In the genomic region with DNA sequence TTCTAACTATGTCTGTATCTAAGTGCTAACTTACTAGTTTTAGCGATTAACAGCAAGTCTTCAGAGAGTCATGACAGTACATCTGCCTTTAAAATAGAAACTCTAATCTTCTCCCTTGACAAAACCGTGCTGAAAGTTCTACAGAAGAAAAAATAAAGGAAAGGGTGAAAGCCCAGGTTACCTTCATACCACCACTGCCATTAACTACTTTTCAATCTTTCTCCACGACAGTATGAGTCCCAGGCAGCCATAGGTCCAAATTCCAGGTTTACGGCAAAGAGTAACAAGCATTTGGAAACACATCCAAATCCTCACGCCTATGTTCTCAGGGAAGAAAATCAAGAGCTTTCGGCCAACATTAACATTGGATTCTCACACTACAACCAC, we compare ENCODE assay signal across 9 cellular contexts. TPM values are rescaled to one million over a fixed set of nuclear protein-coding genes. Genes with fewer than 3 reads are reported as not detected.
A peak's percentile ranks its signal among the peaks of the same experiment; 100 is the strongest.
DNase-seq lines count a peak whose midpoint lies in the region; ATAC-seq and TF ChIP-seq lines count a peak whose summit lies in the region.
"Had no signal": no experiment of that assay in that cellular context is flagged by ENCODE, and none has a peak within 500 bp of the region (broad histone marks: within the 10 kb centered on the region; RNA-seq: fewer than 3 reads in every experiment).

No MANE protein-coding gene starts in this region.

- DNase-seq in right atrium auricular region (ENCODE audit: low spot score) (no peak), Right ventricle myocardium superior (no peak), astrocyte of the spinal cord (ENCODE audit: low read depth, low spot score) (peak; percentile 2), mesenchymal stem cell (no peak), NCI-H2081 treated with DMSO at 0.1 percent for 48 hours (lab: John Stamatoyannopoulos, UW) (no peak), occipital lobe (lab: John Stamatoyannopoulos, UW) (no peak)

- H2AFZ ChIP-seq in mesenchymal stem cell (ENCODE audit: low read depth, low read length): no peak overlapping the region

- H3K79me1 ChIP-seq in mesenchymal stem cell (replicated peaks; ENCODE audit: low read length, poor library complexity, severe bottlenecking): no peaks in the 10 kb centered on the region

- no peaks in the 10 kb centered on the region for H3K36me3 ChIP-seq in right atrium auricular region
- H3K36me3 ChIP-seq in mesenchymal stem cell (ENCODE audit: control insufficient read depth in 1 of 2, insufficient read depth in 2 of 2, low read depth in 1 of 2, low read length in 2 of 2): peaks cover under 1 to 23% of the 10 kb centered on the region in 2 experiments

- no peak for ATAC-seq in Right ventricle myocardium superior (ENCODE audit: poor library complexity)
- no peak for ATAC-seq in HG02938 (IDR thresholded peaks at IDR 0.05; ENCODE audit: unreplicated experiment)
- no peak for ATAC-seq in HG02678 (IDR thresholded peaks at IDR 0.05; ENCODE audit: unreplicated experiment)

- TF ChIP-seq CTCF in right atrium auricular region (IDR thresholded peaks at IDR 0.05): no peak
- no peak for TF ChIP-seq CTCF in astrocyte of the spinal cord (IDR thresholded peaks at IDR 0.05; ENCODE audit: low read depth, low read length)

- no peak overlapping the region for H2BK15ac ChIP-seq in mesenchymal stem cell (ENCODE audit: low read depth, poor library complexity, severe bottlenecking)

- peak overlapping the region; percentile 68 for H4K91ac ChIP-seq in mesenchymal stem cell (ENCODE audit: low read length)

- no peak overlapping the region for H2BK12ac ChIP-seq in mesenchymal stem cell (ENCODE audit: low read length in 2 of 2)

- H2BK5ac ChIP-seq in mesenchymal stem cell (ENCODE audit: low read depth, low read length, poor library complexity, severe bottlenecking): no peak overlapping the region

- peak overlapping the region; percentile 13 to 95 for H3K4ac ChIP-seq in mesenchymal stem cell (ENCODE audit: low read depth in 1 of 2, low read length in 2 of 2)

- H3K4me2 ChIP-seq in mesenchymal stem cell (ENCODE audit: low read length, poor library complexity, severe bottlenecking): peak overlapping the region; percentile 29

- peak overlapping the region in 1 of 2 experiments; percentile 48 for H3K14ac ChIP-seq in mesenchymal stem cell (ENCODE audit: low read length in 2 of 2)

- H3K4me3 ChIP-seq in right atrium auricular region (peak overlapping the region; percentile 51 to 56), astrocyte of the spinal cord (ENCODE audit: low read depth, low read length) (peak overlapping the region; percentile 74), mesenchymal stem cell (ENCODE audit: insufficient read depth in 1 of 2, low read depth in 1 of 2, low read length in 2 of 2) (peak overlapping the region; percentile 61 to 85)

- 0% methylated on average over 5 of the region's 6 CpGs for WGBS in mesenchymal stem cell

- in situ Hi-C loops in astrocyte of the spinal cord (cut with HindIII; ENCODE audit: low sequenced_read_pairs): no loop called here

- no peaks in the 10 kb centered on the region for H3K27me3 ChIP-seq in right atrium auricular region
- H3K27me3 ChIP-seq in mesenchymal stem cell (ENCODE audit: control insufficient read depth in 1 of 2, insufficient read depth in 1 of 2, low read length in 2 of 2): no peaks in the 10 kb centered on the region

- H2BK120ac ChIP-seq in mesenchymal stem cell (ENCODE audit: low read depth, low read length): no peak overlapping the region

- H3K27ac ChIP-seq in right atrium auricular region (peak overlapping the region; percentile 84 to 86), mesenchymal stem cell (ENCODE audit: low read length, poor library complexity, severe bottlenecking) (peak overlapping the region; percentile 98)

- peak overlapping the region; percentile 79 to 93 for H3K18ac ChIP-seq in mesenchymal stem cell (ENCODE audit: low read depth in 1 of 2, low read length in 2 of 2)

- H3K9me3 ChIP-seq in right atrium auricular region: no peaks in the 10 kb centered on the region
- peaks cover 8% of the 10 kb centered on the region for H3K9me3 ChIP-seq in mesenchymal stem cell (ENCODE audit: control insufficient read depth, low read length)

- H3K4me1 ChIP-seq in right atrium auricular region (peaks cover 0 to 11% of the 10 kb centered on the region in 2 donors), mesenchymal stem cell (ENCODE audit: control insufficient read depth, insufficient read depth, low read depth, low read length) (no peaks in the 10 kb centered on the region)

- peak overlapping the region; percentile 93 for H3K9ac ChIP-seq in mesenchymal stem cell (ENCODE audit: low read length)

- peak overlapping the region; percentile 77 for H4K8ac ChIP-seq in mesenchymal stem cell (ENCODE audit: low read length)

- intact Hi-C loops in Right ventricle myocardium superior (cut with DNase I): no loop called here

- peak overlapping the region in 1 of 2 experiments; percentile 9 for H3K23ac ChIP-seq in mesenchymal stem cell (ENCODE audit: low read length in 2 of 2)

- H2AK5ac ChIP-seq in mesenchymal stem cell (ENCODE audit: low read length, severe bottlenecking): peak overlapping the region; percentile 83

RNA-seq across cellular contexts. Expression of a gene that starts 12.4 kb away (rescaled TPM):
- total RNA-seq in right atrium auricular region: not detected
- not detected for total RNA-seq in Right ventricle myocardium superior
- polyA plus RNA-seq in mesenchymal stem cell (2013, experiment 1 of 2): not detected
- not detected for polyA plus RNA-seq in mesenchymal stem cell (2013, experiment 2 of 2)
- total RNA-seq in occipital lobe: not detected
- total RNA-seq: glomerular endothelial cell had no signal
